10 cellular contexts compared by ENCODE assay signal in genomic region chr1:226632922-226633351, GRCh38.
DNase-seq lines count a peak whose midpoint lies in the region; ATAC-seq and TF ChIP-seq lines count a peak whose summit lies in the region.
"Had no signal": no experiment of that assay in that cellular context is flagged by ENCODE, and none has a peak within 500 bp of the region (broad histone marks: within the 10 kb centered on the region; RNA-seq: fewer than 3 reads in every experiment).

No MANE protein-coding gene starts in this region.

- peaks cover 38% of the 10 kb centered on the region for H3K36me3 Mint-ChIP-seq in activated naive CD8-positive, alpha-beta T cell treated with anti-CD3 and anti-CD28 coated beads for 36 hours
- H3K36me3 Mint-ChIP-seq in naive thymus-derived CD8-positive, alpha-beta T cell, result peaks cover 0 to 72% (median 4%) of the 10 kb centered on the region in 3 donors

- H3K9me3 Mint-ChIP-seq in activated naive CD8-positive, alpha-beta T cell treated with anti-CD3 and anti-CD28 coated beads for 36 hours, result no peaks in the 10 kb centered on the region
- no peaks in the 10 kb centered on the region for H3K9me3 Mint-ChIP-seq in naive thymus-derived CD8-positive, alpha-beta T cell

- no peaks in the 10 kb centered on the region for H3K27me3 ChIP-seq in vagina

- H3K9me3 ChIP-seq in vagina, result no peaks in the 10 kb centered on the region

- H3K27ac Mint-ChIP-seq in activated naive CD8-positive, alpha-beta T cell treated with anti-CD3 and anti-CD28 coated beads for 36 hours, result peak overlapping the region; percentile 96
- H3K27ac Mint-ChIP-seq in naive thymus-derived CD8-positive, alpha-beta T cell, result peak overlapping the region; percentile 72 to 97 (median 90)

- no peaks in the 10 kb centered on the region for H3K27me3 Mint-ChIP-seq in activated naive CD8-positive, alpha-beta T cell treated with anti-CD3 and anti-CD28 coated beads for 36 hours
- no peaks in the 10 kb centered on the region for H3K27me3 Mint-ChIP-seq in naive thymus-derived CD8-positive, alpha-beta T cell

- no peak overlapping the region for H3K4me3 ChIP-seq in vagina

- peaks cover 53% of the 10 kb centered on the region for H3K4me1 ChIP-seq in vagina

- POLR2A ChIA-PET in naive thymus-derived CD8-positive, alpha-beta T cell (lab: Charles Lee), result interaction anchor here (0.7 to 2.7 kb wide), 12 partner anchors 11 to 306 kb away, joined by 3 to 13 read pairs (median 4); no protein-coding TSS in a partner anchor

- peak overlapping the region; percentile 18 for H3K4me3 Mint-ChIP-seq in activated naive CD8-positive, alpha-beta T cell treated with anti-CD3 and anti-CD28 coated beads for 36 hours
- peak overlapping the region in 9 of 10 donors; percentile 10 to 67 (median 42) for H3K4me3 Mint-ChIP-seq in naive thymus-derived CD8-positive, alpha-beta T cell

- H3K4me1 Mint-ChIP-seq in activated naive CD8-positive, alpha-beta T cell treated with anti-CD3 and anti-CD28 coated beads for 36 hours, result peaks cover 50% of the 10 kb centered on the region
- H3K4me1 Mint-ChIP-seq in naive thymus-derived CD8-positive, alpha-beta T cell, result peaks cover 34 to 63% (median 57%) of the 10 kb centered on the region in 4 donors

- no peak for TF ChIP-seq POLR2A in vagina (IDR thresholded peaks at IDR 0.05)

- peak; percentile 55 for DNase-seq in stimulated activated CD4-positive, alpha-beta T cell treated with anti-CD3 and anti-CD28 coated beads, Interleukin-1b, Interleukin-23, amount 100 ng/mL, for 48 hours
- no peak for DNase-seq in stimulated activated CD4-positive, alpha-beta T cell treated with anti-CD3 and anti-CD28 coated beads, Interleukin-12 subunit alpha, Interleukin-12 subunit beta, amount 100 ng/mL, for 4 hours
- peak; percentile 71 for DNase-seq in activated naive CD8-positive, alpha-beta T cell treated with anti-CD3 and anti-CD28 coated beads for 36 hours
- peak in 1 of 10 donors; percentile 61 for DNase-seq in naive thymus-derived CD8-positive, alpha-beta T cell
- no peak for DNase-seq in vagina (ENCODE audit: extremely low spot score in 2 of 2)
- DNase-seq in A172 (ENCODE audit: low spot score), result no peak
- no peak for DNase-seq in ecto neural progenitor cell (ENCODE audit: low spot score)
- DNase-seq in NCI-H510A treated with DMSO at 0.1 percent for 48 hours (lab: John Stamatoyannopoulos, UW), result no peak
- DNase-seq: GOT3 had no signal

- H3K27ac ChIP-seq in vagina, result peak overlapping the region; percentile 60
- H3K27ac ChIP-seq: C4-2B had no signal

- intact Hi-C loops in vagina (cut with DNase I), result loop anchor here (10.0 kb wide), 1 partner anchor 102 kb away; the partner anchor contains the start of gene ITPKB

- ATAC-seq in naive thymus-derived CD8-positive, alpha-beta T cell, result no peak

- peaks cover 0 to 23% of the 10 kb centered on the region in 2 donors for H3K36me3 ChIP-seq in vagina

- TF ChIP-seq CTCF in vagina (IDR thresholded peaks at IDR 0.05), result no peak

Comparison
In these comparisons a context has a peak if more than half of its experiments do, and no peak if none do; other contexts are left out.
1. DNase-seq: peak in stimulated activated CD4-positive, alpha-beta T cell treated with anti-CD3 and anti-CD28 coated beads, Interleukin-1b, Interleukin-23, amount 100 ng/mL, for 48 hours (single experiment) and activated naive CD8-positive, alpha-beta T cell treated with anti-CD3 and anti-CD28 coated beads for 36 hours (single experiment); none in stimulated activated CD4-positive, alpha-beta T cell treated with anti-CD3 and anti-CD28 coated beads, Interleukin-12 subunit alpha, Interleukin-12 subunit beta, amount 100 ng/mL, for 4 hours (single experiment), vagina (0 of 2), A172 (single experiment), ecto neural progenitor cell (single experiment) and NCI-H510A treated with DMSO at 0.1 percent for 48 hours (single experiment).